8 cellular contexts compared by ENCODE assay signal in genomic region chrX:15790766-15791380, GRCh38.
DNase-seq lines count a peak whose midpoint lies in the region; ATAC-seq and TF ChIP-seq lines count a peak whose summit lies in the region.

No MANE protein-coding gene starts in this region.

- peak overlapping the region; percentile 96 for H3K4me3 ChIP-seq in retinal pigment epithelial cell (ENCODE audit: low read length)

- no peak for TF ChIP-seq CTCF in retinal pigment epithelial cell (conservative IDR thresholded peaks at IDR 0.05; ENCODE audit: low read depth, low read length)

- peak; percentile 38 for DNase-seq in DMS53 (lab: John Stamatoyannopoulos, UW)
- no peak for DNase-seq in DMS53 treated with DMSO at 0.1 percent for 48 hours (lab: John Stamatoyannopoulos, UW; ENCODE audit: unreplicated experiment)
- peak; percentile 2 for DNase-seq in SIG-M5 (lab: John Stamatoyannopoulos, UW)
- DNase-seq in germinal center (ENCODE audit: low spot score): peak; percentile 15
- no peak for DNase-seq in retinal pigment epithelial cell (ENCODE audit: low read depth)
- no peak for DNase-seq in activated CD4-positive, alpha-beta T cell treated with anti-CD3 and anti-CD28 coated beads for 48 hours

- peak; percentile 26 for ATAC-seq in HG02973 (IDR thresholded peaks at IDR 0.05; ENCODE audit: unreplicated experiment)
- ATAC-seq in HG03039 (IDR thresholded peaks at IDR 0.05; ENCODE audit: unreplicated experiment): no peak

Comparison
In these comparisons a context has a peak if more than half of its experiments do, and no peak if none do; other contexts are left out.
1. DNase-seq: peak in DMS53 (single experiment), SIG-M5 (single experiment) and germinal center (single experiment); none in DMS53 treated with DMSO at 0.1 percent for 48 hours (single experiment), retinal pigment epithelial cell (single experiment) and activated CD4-positive, alpha-beta T cell treated with anti-CD3 and anti-CD28 coated beads for 48 hours (single experiment).